8 cellular contexts compared by ENCODE assay signal in genomic region chr15:41972341-41973237, GRCh38. TPM values are rescaled to one million over a fixed set of nuclear protein-coding genes. Genes with fewer than 3 reads are reported as not detected.
DNase-seq lines count a peak whose midpoint lies in the region; ATAC-seq and TF ChIP-seq lines count a peak whose summit lies in the region.

EHD4 (minus strand) TSS chr15:41972557; CDS start chr15:41972494, 63 bp downstream.

- peak within 1 kb of the TSS; percentile 88 for H3K4me3 Mint-ChIP-seq in activated T-cell treated with anti-CD3 and anti-CD28 coated beads, Interleukin-2, amount 50 U/mL, for 24 hours

- H3F3A ChIP-seq in PC-9 (ENCODE audit: insufficient read depth, low read depth): peaks cover 21% of the 10 kb centered on the region

- peak; percentile 96 for DNase-seq in DMS53 treated with DMSO at 0.1 percent for 48 hours (lab: John Stamatoyannopoulos, UW; ENCODE audit: unreplicated experiment)
- peak; percentile 96 for DNase-seq in Jurkat, Clone E6-1 (ENCODE audit: low read depth, low spot score)
- DNase-seq in PC-9: peak; percentile 96
- DNase-seq in activated T-cell treated with anti-CD3 and anti-CD28 coated beads, Interleukin-2, amount 50 U/mL, for 24 hours: peak; percentile 94
- peak; percentile 83 to 86 for DNase-seq in stimulated activated CD8-positive, alpha-beta memory T cell treated with anti-CD3 and anti-CD28 coated beads, Interleukin-7, amount 100 ng/mL, for 1 hour (ENCODE audit: low read depth in 2 of 2)

- intact Hi-C loops in PC-9 (cut with micrococcal nuclease; ENCODE audit: unreplicated experiment): loop anchor here (1.0 to 2.0 kb wide), 4 partner anchors 55 to 198 kb away; partner anchors contain the start of genes MAPKBP1 and PLA2G4B

- H3K27ac Mint-ChIP-seq in activated T-cell treated with anti-CD3 and anti-CD28 coated beads, Interleukin-2, amount 50 U/mL, for 24 hours: peak within 1 kb of the TSS; percentile 98

- H3K27me3 ChIP-seq in PC-9 (ENCODE audit: insufficient read depth, low read depth) (no peaks in the 10 kb centered on the region), esophagus (ENCODE audit: control insufficient read depth in 1 of 2, insufficient read depth in 2 of 2, low read length in 2 of 2) (no peaks in the 10 kb centered on the region), mucosa of stomach (ENCODE audit: control insufficient read depth, insufficient read depth, low read length) (no peaks in the 10 kb centered on the region)

- no peaks in the 10 kb centered on the region; the same call in 1 of the 2 replicates for H4K20me1 ChIP-seq in PC-9 (ENCODE audit: insufficient read depth)

- H3K36me3 ChIP-seq in PC-9 (ENCODE audit: low read depth) (no peaks in the 10 kb centered on the region), esophagus (ENCODE audit: control insufficient read depth in 2 of 2, insufficient read depth in 2 of 2, low read length in 1 of 2) (no peaks in the 10 kb centered on the region), mucosa of stomach (ENCODE audit: control insufficient read depth, insufficient read depth, low read length) (no peaks in the 10 kb centered on the region)

- H3K79me2 ChIP-seq in PC-9 (ENCODE audit: low read depth): peaks cover 37% of the 10 kb centered on the region

- peak within 1 kb of the TSS; percentile 74 for H3K4me3 ChIP-seq in Jurkat, Clone E6-1 (ENCODE audit: low read length)
- H3K4me3 ChIP-seq in PC-9 (peak within 1 kb of the TSS; percentile 77), esophagus (ENCODE audit: low read depth in 1 of 2, low read length in 2 of 2) (peak within 1 kb of the TSS; percentile 95 to 97), mucosa of stomach (ENCODE audit: low read length) (peak within 1 kb of the TSS; percentile 64)

- BruUV-seq in PC-9 (replicated peaks; lab: Mats Ljungman, UMichigan): no TSS peak

- H3K36me3 Mint-ChIP-seq in activated T-cell treated with anti-CD3 and anti-CD28 coated beads, Interleukin-2, amount 50 U/mL, for 24 hours (ENCODE audit: low read depth): peaks cover 24% of the 10 kb centered on the region

- H3K27ac ChIP-seq in PC-9: peak within 1 kb of the TSS; percentile 92
- peak within 1 kb of the TSS; percentile 90 to 92 for H3K27ac ChIP-seq in esophagus (ENCODE audit: low read depth in 2 of 2, low read length in 1 of 2)

- no peaks in the 10 kb centered on the region for H3K9me3 ChIP-seq in PC-9 (ENCODE audit: insufficient read depth, low read depth)
- H3K9me3 ChIP-seq in esophagus (ENCODE audit: control insufficient read depth in 2 of 2, insufficient read depth in 1 of 2, low read depth in 1 of 2, low read length in 1 of 2): no peaks in the 10 kb centered on the region
- H3K9me3 ChIP-seq in mucosa of stomach (ENCODE audit: control insufficient read depth, low read length): no peaks in the 10 kb centered on the region

- H3K4me1 ChIP-seq in PC-9 (replicated peaks; ENCODE audit: insufficient read depth) (peaks cover 28% of the 10 kb centered on the region), esophagus (ENCODE audit: control insufficient read depth in 2 of 2, insufficient read depth in 2 of 2, low read length in 1 of 2) (no peaks in the 10 kb centered on the region), mucosa of stomach (ENCODE audit: control insufficient read depth, insufficient read depth, low read length) (peaks cover 19% of the 10 kb centered on the region)

- ATAC-seq in GM21619 (IDR thresholded peaks at IDR 0.05; ENCODE audit: unreplicated experiment): peak; percentile 74

- no peak; the same call in 1 of the 2 replicates for TF ChIP-seq CTCF in PC-9 (conservative IDR thresholded peaks at IDR 0.05)

- H3K9ac ChIP-seq in mucosa of stomach (ENCODE audit: low read length): peak within 1 kb of the TSS; percentile 81

- H3K9me2 ChIP-seq in PC-9 (ENCODE audit: insufficient read depth): no peaks in the 10 kb centered on the region

- CTCF ChIA-PET in PC-9 (lab: Charles Lee): interaction anchor here (0.7 to 2.4 kb wide), 4 partner anchors 68 to 489 kb away, joined by 3 to 7 read pairs (median 5); partner anchors contain the start of gene MAPKBP1

- H3K27me3 Mint-ChIP-seq in activated T-cell treated with anti-CD3 and anti-CD28 coated beads, Interleukin-2, amount 50 U/mL, for 24 hours: peaks cover 10% of the 10 kb centered on the region

- peak within 1 kb of the TSS; percentile 85 for H2AFZ ChIP-seq in PC-9

- 1% methylated on average over 54 to 66 of the region's 66 CpGs for WGBS in esophagus, 2 donors

- POLR2A ChIA-PET in PC-9 (lab: Charles Lee; ENCODE audit: unreplicated experiment): interaction anchor here (0.5 to 1.3 kb wide), 11 partner anchors 17 to 678 kb away, joined by 3 to 6 read pairs (median 3); no protein-coding TSS in a partner anchor

- peaks cover 50% of the 10 kb centered on the region for H3K4me1 Mint-ChIP-seq in activated T-cell treated with anti-CD3 and anti-CD28 coated beads, Interleukin-2, amount 50 U/mL, for 24 hours (ENCODE audit: low read depth)

- peak within 1 kb of the TSS; percentile 78 for H3K4me2 ChIP-seq in PC-9

- H3K9me3 Mint-ChIP-seq in activated T-cell treated with anti-CD3 and anti-CD28 coated beads, Interleukin-2, amount 50 U/mL, for 24 hours: no peaks in the 10 kb centered on the region

RNA-seq across cellular contexts. Expression of gene EHD4, which starts in this region (rescaled TPM):
- 8.3 TPM for polyA plus RNA-seq in Jurkat, Clone E6-1 (2012; ENCODE audit: insufficient read depth, insufficient read length)
- 15.4 and 18.1 TPM in 2 replicates for total RNA-seq in PC-9 (2021)
- polyA plus RNA-seq in esophagus: 10 to 100 TPM; 12.7 to 13.4 TPM

Comparison
In these comparisons a context has a peak if more than half of its experiments do, and no peak if none do; other contexts are left out.
1. Peak in every context shown above with its lines: DNase-seq, ATAC-seq, H3K4me3 ChIP-seq and H3K27ac ChIP-seq.